Comparison of ENCODE assay signal across 10 cellular contexts in the genomic region with DNA sequence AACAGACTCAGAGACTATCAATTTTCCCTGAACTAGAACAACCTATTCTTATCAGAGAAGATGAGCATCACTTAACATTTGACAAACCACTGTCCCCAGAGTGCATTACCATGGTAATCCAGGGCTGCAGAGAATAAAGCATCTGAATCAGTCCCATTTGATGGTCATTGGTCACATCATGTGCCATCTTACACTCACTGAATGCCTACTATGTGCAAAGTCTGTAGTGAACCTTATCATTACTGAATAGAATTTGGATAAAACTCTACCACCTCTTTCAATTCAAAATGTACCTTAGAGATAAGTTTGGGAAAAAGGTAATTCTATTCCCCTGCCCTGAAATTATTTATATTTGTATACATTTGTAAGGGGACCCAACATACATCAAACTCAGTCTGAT.
"Had no signal": no experiment of that assay in that cellular context is flagged by ENCODE, and none has a peak within 500 bp of the region (broad histone marks: within the 10 kb centered on the region; RNA-seq: fewer than 3 reads in every experiment).

No MANE protein-coding gene starts in this region.

- DNase-seq: GM23248, GOT3, H7, HFFc6, IMR-90, KBM-7 had no signal

- H3K36me3 ChIP-seq: HAP-1 had no signal

- H3K27ac ChIP-seq: GM23248, KMS-11 had no signal

- FAIRE-seq: HTR-8/SVneo had no signal

- H3K4me3 ChIP-seq: GM23248, HAP-1 had no signal

- H2AFZ ChIP-seq: GM23248 had no signal

- H3K9me3 ChIP-seq: HAP-1 had no signal

- H3K9ac ChIP-seq: GM23248, KMS-11 had no signal

- H3K4me1 ChIP-seq: HAP-1 had no signal

- ATAC-seq: HCT116 had no signal

- H3K4me2 ChIP-seq: KMS-11 had no signal
